ENCODE assay signal across 26 cellular contexts in the genomic region with DNA sequence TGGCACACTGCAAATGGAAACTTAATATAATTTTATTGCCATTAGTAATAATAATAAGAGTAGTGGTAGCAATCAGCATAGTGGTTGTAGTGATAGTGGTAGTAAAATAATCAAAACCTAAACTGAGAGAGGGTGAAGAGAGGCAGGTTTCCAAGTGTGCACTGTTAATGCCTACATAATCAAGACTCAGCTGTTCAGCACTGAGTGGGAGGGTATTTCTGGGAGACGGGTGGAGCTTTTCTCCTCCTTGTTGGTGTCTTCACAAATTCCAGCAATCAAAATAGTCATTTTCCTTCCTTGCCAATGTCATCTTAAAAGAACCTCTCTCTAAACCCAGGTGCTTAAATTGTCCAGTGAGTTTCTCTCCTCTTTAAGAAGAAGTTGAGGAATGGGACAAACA.
"Had no signal": no experiment of that assay in that cellular context is flagged by ENCODE, and none has a peak within 500 bp of the region (broad histone marks: within the 10 kb centered on the region; RNA-seq: fewer than 3 reads in every experiment).

No MANE protein-coding gene starts in this region.

- H3K4me1 ChIP-seq: suprapubic skin, thyroid gland, upper lobe of left lung, upper lobe of right lung, uterus had no signal

- H3K9me3 ChIP-seq: stomach, suprapubic skin, testis, thoracic aorta, thyroid gland, tibial artery, tibial nerve, transverse colon, upper lobe of left lung, upper lobe of right lung, uterus, vagina had no signal

- H3K36me3 ChIP-seq: suprapubic skin, thoracic aorta, thyroid gland, transverse colon, uterus, vagina had no signal

- DNase-seq: stimulated activated CD4-positive, alpha-beta T cell treated with anti-CD3 and anti-CD28 coated beads, Interleukin-2, amount 100 ng/mL, for 48 hours; stimulated activated CD4-positive, alpha-beta T cell treated with anti-CD3 and anti-CD28 coated beads, Interleukin-4, amount 100 ng/mL, for 1 hour; stimulated activated CD4-positive, alpha-beta T cell treated with anti-CD3 and anti-CD28 coated beads, Interleukin-4, amount 100 ng/mL, for 24 hours; stimulated activated CD4-positive, alpha-beta T cell treated with anti-CD3 and anti-CD28 coated beads, Interleukin-4, amount 100 ng/mL, for 4 hours; stimulated activated CD8-positive, alpha-beta memory T cell treated with anti-CD3 and anti-CD28 coated beads, Interleukin-4, amount 100 ng/mL, for 48 hours; stimulated activated naive B cell treated with anti-CD40 and anti-IgM and Interleukin-4, amounts not matched to agents 10 μg/mL and 1 μg/mL and 100 μg/mL, for 72 hours; stimulated activated naive CD4-positive, alpha-beta T cell; stimulated activated naive CD4-positive, alpha-beta T cell treated with Interleukin-2 at 50 U/mL for 16 hours; stimulated activated naive CD8-positive, alpha-beta T cell treated with anti-CD3 and anti-CD28 coated beads, Interleukin-15, amount 100 ng/mL, for 72 hours; stimulated activated naive CD8-positive, alpha-beta T cell treated with anti-CD3 and anti-CD28 coated beads, Interleukin-15, Interleukin-2, amounts not matched to agents 100 U/mL and 50 U/mL, for 24 hours; stomach; substantia nigra; testis; thyroid gland; tibial artery; transverse colon; trophoblast cell; upper lobe of left lung; upper lobe of right lung; uterus had no signal

- H3K27me3 ChIP-seq: stomach, suprapubic skin, testis, thyroid gland, tibial artery, tibial nerve, transverse colon, upper lobe of left lung, upper lobe of right lung, uterus, vagina had no signal

- H3K27ac ChIP-seq: stomach, suprapubic skin, testis, thoracic aorta, thyroid gland, tibial artery, tibial nerve, transverse colon, upper lobe of left lung, upper lobe of right lung, uterus, vagina had no signal

- H3K4me3 ChIP-seq: stomach, suprapubic skin, testis, thoracic aorta, thyroid gland, tibial artery, tibial nerve, transverse colon, upper lobe of left lung, upper lobe of right lung, uterus, vagina had no signal

- ATAC-seq: stimulated activated effector memory CD8-positive, alpha-beta T cell treated with anti-CD3 and anti-CD28 coated beads, Interleukin-12 subunit alpha, Interleukin-12 subunit beta, amount 100 ng/mL, for 72 hours; stimulated activated memory B cell treated with anti-CD40 and anti-IgM and Interleukin-4, amounts not matched to agents 10 μg/mL and 1 μg/mL and 100 μg/mL, for 72 hours; stimulated activated naive B cell treated with anti-CD40 and anti-IgM and Interleukin-4, amounts not matched to agents 10 μg/mL and 1 μg/mL and 100 μg/mL, for 72 hours; stimulated activated naive CD8-positive, alpha-beta T cell treated with anti-CD3 and anti-CD28 coated beads, Interleukin-15, amount 100 ng/mL, for 72 hours; stimulated activated naive CD8-positive, alpha-beta T cell treated with anti-CD3 and anti-CD28 coated beads, Interleukin-15, Interleukin-2, amounts not matched to agents 100 U/mL and 50 U/mL, for 24 hours; upper lobe of right lung had no signal
